ENCODE assay signal across 9 cellular contexts in genomic region chr16:84841787-84842300, GRCh38. TPM values are rescaled to one million over a fixed set of nuclear protein-coding genes. Genes with fewer than 3 reads are reported as not detected.
DNase-seq lines count a peak whose midpoint lies in the region; ATAC-seq and TF ChIP-seq lines count a peak whose summit lies in the region.
"Had no signal": no experiment of that assay in that cellular context is flagged by ENCODE, and none has a peak within 500 bp of the region (broad histone marks: within the 10 kb centered on the region; RNA-seq: fewer than 3 reads in every experiment).

No MANE protein-coding gene starts in this region.

- H3K4me1 ChIP-seq in NT2/D1 (ENCODE audit: insufficient read depth, insufficient read length) (peaks cover 48% of the 10 kb centered on the region), testis (peaks cover 37% of the 10 kb centered on the region)

- peaks cover 21% of the 10 kb centered on the region for H3K27me3 Mint-ChIP-seq in activated CD8-positive, alpha-beta T cell treated with anti-CD3 and anti-CD28 coated beads for 36 hours
- H3K27me3 Mint-ChIP-seq in activated CD8-positive, alpha-beta T cell treated with anti-CD3 and anti-CD28 coated beads, Interleukin-2, amount 10 ng/mL, durations not matched to agents 7 days and 5 days (ENCODE audit: low read depth) = peaks cover 28% of the 10 kb centered on the region

- no peak for TF ChIP-seq POLR2A in testis (IDR thresholded peaks at IDR 0.05)

- H3K4me1 Mint-ChIP-seq in activated CD8-positive, alpha-beta T cell treated with anti-CD3 and anti-CD28 coated beads for 36 hours (ENCODE audit: low read depth) = peaks cover 7% of the 10 kb centered on the region
- peaks cover 12% of the 10 kb centered on the region for H3K4me1 Mint-ChIP-seq in activated CD8-positive, alpha-beta T cell treated with anti-CD3 and anti-CD28 coated beads, Interleukin-2, amount 10 ng/mL, durations not matched to agents 7 days and 5 days (ENCODE audit: low read depth)

- no peak overlapping the region for H3K4me3 Mint-ChIP-seq in activated CD8-positive, alpha-beta T cell treated with anti-CD3 and anti-CD28 coated beads for 36 hours
- no peak overlapping the region for H3K4me3 Mint-ChIP-seq in activated CD8-positive, alpha-beta T cell treated with anti-CD3 and anti-CD28 coated beads, Interleukin-2, amount 10 ng/mL, durations not matched to agents 7 days and 5 days

- H3K36me3 ChIP-seq in NT2/D1 (ENCODE audit: insufficient read depth, insufficient read length, low read length) (peaks cover 5% of the 10 kb centered on the region), testis (ENCODE audit: low read depth, missing control alignments) (no peaks in the 10 kb centered on the region)

- no peaks in the 10 kb centered on the region for H3K27me3 ChIP-seq in NT2/D1 (ENCODE audit: insufficient read depth, insufficient read length)
- H3K27me3 ChIP-seq in testis = no peaks in the 10 kb centered on the region

- TF ChIP-seq CTCF in activated CD8-positive, alpha-beta T cell treated with anti-CD3 and anti-CD28 coated beads for 36 hours (IDR thresholded peaks at IDR 0.05) = no peak
- TF ChIP-seq CTCF in testis (IDR thresholded peaks at IDR 0.05) = no peak

- peak overlapping the region; percentile 39 for H3K4me3 ChIP-seq in NT2/D1 (ENCODE audit: insufficient read length, low read depth)
- no peak overlapping the region for H3K4me3 ChIP-seq in testis

- DNase-seq in activated CD8-positive, alpha-beta T cell treated with anti-CD3 and anti-CD28 coated beads for 36 hours = peak; percentile 10
- DNase-seq in activated CD8-positive, alpha-beta T cell treated with anti-CD3 and anti-CD28 coated beads, Interleukin-2, amount 10 ng/mL, durations not matched to agents 7 days and 5 days = no peak
- no peak for DNase-seq in NT2/D1 (ENCODE audit: low read depth, low spot score)
- peak; percentile 88 for DNase-seq in iPS-NIHi7 (ENCODE audit: extremely low spot score)
- DNase-seq in testis = no peak
- DNase-seq in glomerular visceral epithelial cell (ENCODE audit: extremely low spot score) = no peak
- no peak for DNase-seq in GM03348 (ENCODE audit: low spot score)
- DNase-seq: activated CD8-positive, alpha-beta memory T cell treated with anti-CD3 and anti-CD28 coated beads, Interleukin-2, amount 50 U/mL, for 48 hours had no signal

- CTCF ChIA-PET in activated CD8-positive, alpha-beta T cell treated with anti-CD3 and anti-CD28 coated beads for 36 hours (lab: Charles Lee) = interaction anchor here (1.4 kb wide), 1 partner anchor 10 kb away, joined by 3 read pairs; no protein-coding TSS in a partner anchor
- CTCF ChIA-PET in activated CD8-positive, alpha-beta T cell treated with anti-CD3 and anti-CD28 coated beads, Interleukin-2, amount 10 ng/mL, durations not matched to agents 7 days and 5 days (lab: Charles Lee) = no interaction called here

- 65 to 66% methylated on average over 18 of the region's 18 CpGs for WGBS in testis, 2 donors

- intact Hi-C loops in activated CD8-positive, alpha-beta T cell treated with anti-CD3 and anti-CD28 coated beads for 36 hours (cut with micrococcal nuclease) = no loop called here
- intact Hi-C loops in testis (cut with DNase I; ENCODE audit: low total_unique reads) = no loop called here

- H3K36me3 Mint-ChIP-seq in activated CD8-positive, alpha-beta T cell treated with anti-CD3 and anti-CD28 coated beads for 36 hours (ENCODE audit: low read depth) = no peaks in the 10 kb centered on the region
- no peaks in the 10 kb centered on the region for H3K36me3 Mint-ChIP-seq in activated CD8-positive, alpha-beta T cell treated with anti-CD3 and anti-CD28 coated beads, Interleukin-2, amount 10 ng/mL, durations not matched to agents 7 days and 5 days (ENCODE audit: low read depth)

- POLR2A ChIA-PET in activated CD8-positive, alpha-beta T cell treated with anti-CD3 and anti-CD28 coated beads for 36 hours (lab: Charles Lee) = no interaction called here
- POLR2A ChIA-PET in activated CD8-positive, alpha-beta T cell treated with anti-CD3 and anti-CD28 coated beads, Interleukin-2, amount 10 ng/mL, durations not matched to agents 7 days and 5 days (lab: Charles Lee) = no interaction called here

- H3K9ac ChIP-seq in NT2/D1 (ENCODE audit: insufficient read length, low read depth) = peak overlapping the region; percentile 81

- no peaks in the 10 kb centered on the region for H3K9me3 Mint-ChIP-seq in activated CD8-positive, alpha-beta T cell treated with anti-CD3 and anti-CD28 coated beads for 36 hours
- H3K9me3 Mint-ChIP-seq in activated CD8-positive, alpha-beta T cell treated with anti-CD3 and anti-CD28 coated beads, Interleukin-2, amount 10 ng/mL, durations not matched to agents 7 days and 5 days (ENCODE audit: insufficient read depth) = no peaks in the 10 kb centered on the region

- H3K27ac ChIP-seq in testis = peak overlapping the region; percentile 5 to 79

- ATAC-seq in activated CD8-positive, alpha-beta T cell treated with anti-CD3 and anti-CD28 coated beads for 36 hours = no peak
- no peak for ATAC-seq in activated CD8-positive, alpha-beta T cell treated with anti-CD3 and anti-CD28 coated beads, Interleukin-2, amount 10 ng/mL, durations not matched to agents 7 days and 5 days
- ATAC-seq in HG03565 (IDR thresholded peaks at IDR 0.05; ENCODE audit: unreplicated experiment) = no peak

- H3K9me3 ChIP-seq in NT2/D1 (ENCODE audit: insufficient read depth, low read length) = no peaks in the 10 kb centered on the region
- H3K9me3 ChIP-seq in testis = no peaks in the 10 kb centered on the region

- no peak overlapping the region for H3K27ac Mint-ChIP-seq in activated CD8-positive, alpha-beta T cell treated with anti-CD3 and anti-CD28 coated beads for 36 hours
- no peak overlapping the region for H3K27ac Mint-ChIP-seq in activated CD8-positive, alpha-beta T cell treated with anti-CD3 and anti-CD28 coated beads, Interleukin-2, amount 10 ng/mL, durations not matched to agents 7 days and 5 days

RNA-seq across cellular contexts. Expression of gene CRISPLD2, which starts 22.1 kb away (rescaled TPM):
- under 1 TPM in 1 of 2 experiments, not detected in 1; 0.16 TPM for total RNA-seq in activated CD8-positive, alpha-beta T cell treated with anti-CD3 and anti-CD28 coated beads for 36 hours
- total RNA-seq in activated CD8-positive, alpha-beta T cell treated with anti-CD3 and anti-CD28 coated beads, Interleukin-2, amount 10 ng/mL, durations not matched to agents 7 days and 5 days = not detected
- total RNA-seq in testis = 10 to 100 TPM; 47.7 to 59.6 TPM
- polyA plus RNA-seq in testis (ENCODE audit: insufficient read depth, low read depth, low replicate concordance) = 48.8 TPM

Comparison
In these comparisons a context has a peak if more than half of its experiments do, and no peak if none do; other contexts are left out.
1. DNase-seq: peak in activated CD8-positive, alpha-beta T cell treated with anti-CD3 and anti-CD28 coated beads for 36 hours (single experiment) and iPS-NIHi7 (single experiment); none in activated CD8-positive, alpha-beta T cell treated with anti-CD3 and anti-CD28 coated beads, Interleukin-2, amount 10 ng/mL, durations not matched to agents 7 days and 5 days (single experiment), NT2/D1 (single experiment), testis (single experiment), glomerular visceral epithelial cell (single experiment) and GM03348 (single experiment).
2. RNA of gene CRISPLD2, which starts 22.1 kb away (total RNA-seq): 47.7 to 59.6 TPM in testis; 0.16 TPM in activated CD8-positive, alpha-beta T cell treated with anti-CD3 and anti-CD28 coated beads for 36 hours and not detected in activated CD8-positive, alpha-beta T cell treated with anti-CD3 and anti-CD28 coated beads, Interleukin-2, amount 10 ng/mL, durations not matched to agents 7 days and 5 days; every median in the first group is over 10 times any median in the second.